Comparison of ENCODE assay signal across 28 cellular contexts in genomic region chr3:195236076-195236798, GRCh38. TPM values are rescaled to one million over a fixed set of nuclear protein-coding genes. Genes with fewer than 3 reads are reported as not detected.
DNase-seq lines count a peak whose midpoint lies in the region; ATAC-seq and TF ChIP-seq lines count a peak whose summit lies in the region.
"Had no signal": no experiment of that assay in that cellular context is flagged by ENCODE, and none has a peak within 500 bp of the region (broad histone marks: within the 10 kb centered on the region; RNA-seq: fewer than 3 reads in every experiment).

No MANE protein-coding gene starts in this region.

- H3K4me3 Mint-ChIP-seq in activated T-cell treated with anti-CD3 and anti-CD28 coated beads, Interleukin-2, amount 50 U/mL, for 24 hours, result no peak overlapping the region
- H3K4me3 Mint-ChIP-seq in activated T-cell treated with anti-CD3 and anti-CD28 coated beads, Interleukin-2, amount 50 U/mL, for 72 hours, result no peak overlapping the region
- H3K4me3 Mint-ChIP-seq: activated CD8-positive, alpha-beta T cell treated with anti-CD3 and anti-CD28 coated beads, Interleukin-2, amount 10 ng/mL, durations not matched to agents 7 days and 5 days; activated naive CD4-positive, alpha-beta T cell treated with anti-CD3 and anti-CD28 coated beads, Interleukin-2, amount 50 U/mL, for 24 hours; activated T-cell treated with anti-CD3 and anti-CD28 coated beads, Interleukin-2, amount 50 U/mL, for 4 hours; memory B cell had no signal

- peaks cover 2% of the 10 kb centered on the region for H3K9me3 Mint-ChIP-seq in activated T-cell treated with anti-CD3 and anti-CD28 coated beads, Interleukin-2, amount 50 U/mL, for 24 hours
- H3K9me3 Mint-ChIP-seq in activated T-cell treated with anti-CD3 and anti-CD28 coated beads, Interleukin-2, amount 50 U/mL, for 72 hours, result peaks cover 4 to 5% of the 10 kb centered on the region in 2 donors

- no peaks in the 10 kb centered on the region for H3K4me1 ChIP-seq in colonic mucosa
- H3K4me1 ChIP-seq in parathyroid adenoma, result peaks cover 22% of the 10 kb centered on the region
- H3K4me1 ChIP-seq: breast epithelium had no signal

- ATAC-seq in activated T-cell treated with anti-CD3 and anti-CD28 coated beads, Interleukin-2, amount 50 U/mL, for 72 hours (replicated peaks in 1 of 2), result no peak
- ATAC-seq: activated CD8-positive, alpha-beta T cell treated with anti-CD3 and anti-CD28 coated beads, Interleukin-2, amount 10 ng/mL, durations not matched to agents 7 days and 5 days; activated T-cell treated with anti-CD3 and anti-CD28 coated beads, Interleukin-2, amount 50 U/mL, for 4 hours; HCT116; heart right ventricle; left cardiac atrium had no signal

- H3K36me3 ChIP-seq in colonic mucosa, result no peaks in the 10 kb centered on the region
- no peaks in the 10 kb centered on the region for H3K36me3 ChIP-seq in parathyroid adenoma (ENCODE audit: control insufficient read depth, insufficient read depth, low read length)
- H3K36me3 ChIP-seq: breast epithelium, esophagus squamous epithelium, heart right ventricle, neutrophil had no signal

- intact Hi-C loops in colonic mucosa (cut with DNase I), result no loop called here

- TF ChIP-seq CTCF in colonic mucosa (IDR thresholded peaks at IDR 0.05) (no peak), parathyroid adenoma (IDR thresholded peaks at IDR 0.05) (no peak)

- H3K27ac ChIP-seq in colonic mucosa (no peak overlapping the region), parathyroid adenoma (peak overlapping the region; percentile 66)
- H3K27ac ChIP-seq: breast epithelium, esophagus squamous epithelium, heart right ventricle, neutrophil, RWPE1, SK-N-MC, skin epidermis had no signal

- H3K9ac ChIP-seq in colonic mucosa (ENCODE audit: low read depth in 2 of 2, low read length in 2 of 2) (no peak overlapping the region), parathyroid adenoma (no peak overlapping the region)

- no peak overlapping the region for H3K27ac Mint-ChIP-seq in activated T-cell treated with anti-CD3 and anti-CD28 coated beads, Interleukin-2, amount 50 U/mL, for 24 hours
- H3K27ac Mint-ChIP-seq in activated T-cell treated with anti-CD3 and anti-CD28 coated beads, Interleukin-2, amount 50 U/mL, for 72 hours, result no peak overlapping the region
- H3K27ac Mint-ChIP-seq: activated CD8-positive, alpha-beta T cell treated with anti-CD3 and anti-CD28 coated beads, Interleukin-2, amount 10 ng/mL, durations not matched to agents 7 days and 5 days; activated naive CD4-positive, alpha-beta T cell treated with anti-CD3 and anti-CD28 coated beads, Interleukin-2, amount 50 U/mL, for 24 hours; memory B cell had no signal

- H2AFZ ChIP-seq in parathyroid adenoma, result peak overlapping the region; percentile 40

- peak; percentile 12 for DNase-seq in activated T-cell treated with anti-CD3 and anti-CD28 coated beads, Interleukin-2, amount 50 U/mL, for 24 hours
- DNase-seq in activated T-cell treated with anti-CD3 and anti-CD28 coated beads, Interleukin-2, amount 50 U/mL, for 72 hours, result no peak
- DNase-seq in colonic mucosa (peak; percentile 10), ureter (ENCODE audit: low spot score) (peak; percentile 14), MV-4-11 (lab: John Stamatoyannopoulos, UW) (no peak), middle frontal gyrus (ENCODE audit: extremely low spot score, low spot score) (no peak), NCI-H748 (lab: John Stamatoyannopoulos, UW; ENCODE audit: unreplicated experiment) (no peak)
- DNase-seq: activated CD4-positive, CD25-positive, alpha-beta regulatory T cell treated with anti-CD3 and anti-CD28 coated beads, Interleukin-2, amount 50 U/mL, for 72 hours; activated CD8-positive, alpha-beta T cell treated with anti-CD3 and anti-CD28 coated beads, Interleukin-2, amount 10 ng/mL, durations not matched to agents 7 days and 5 days; activated T-cell treated with anti-CD3 and anti-CD28 coated beads, Interleukin-2, amount 50 U/mL, for 4 hours; Calu3; cortex of kidney; esophagus squamous epithelium; foreskin melanocyte; left cardiac atrium; NCI-H2081; NCI-H446; trophoblast cell had no signal

- no peaks in the 10 kb centered on the region for H3K27me3 Mint-ChIP-seq in activated T-cell treated with anti-CD3 and anti-CD28 coated beads, Interleukin-2, amount 50 U/mL, for 24 hours
- no peaks in the 10 kb centered on the region for H3K27me3 Mint-ChIP-seq in activated T-cell treated with anti-CD3 and anti-CD28 coated beads, Interleukin-2, amount 50 U/mL, for 72 hours (ENCODE audit: low read depth)
- H3K27me3 Mint-ChIP-seq: activated naive CD4-positive, alpha-beta T cell treated with anti-CD3 and anti-CD28 coated beads, Interleukin-2, amount 50 U/mL, for 24 hours; memory B cell had no signal

- peaks cover 8% of the 10 kb centered on the region for H3K36me3 Mint-ChIP-seq in activated T-cell treated with anti-CD3 and anti-CD28 coated beads, Interleukin-2, amount 50 U/mL, for 24 hours (ENCODE audit: low read depth)
- peaks cover 10 to 23% of the 10 kb centered on the region in 2 donors for H3K36me3 Mint-ChIP-seq in activated T-cell treated with anti-CD3 and anti-CD28 coated beads, Interleukin-2, amount 50 U/mL, for 72 hours (ENCODE audit: insufficient read depth in 2 of 2)

- no peak overlapping the region for H3K4me3 ChIP-seq in colonic mucosa
- no peak overlapping the region for H3K4me3 ChIP-seq in parathyroid adenoma (ENCODE audit: low read depth, low read length)
- H3K4me3 ChIP-seq: breast epithelium, esophagus squamous epithelium, heart right ventricle, SK-N-MC, skin epidermis had no signal

- H3K79me2 ChIP-seq in parathyroid adenoma, result peaks cover 3% of the 10 kb centered on the region

- H3K9me3 ChIP-seq in colonic mucosa (no peaks in the 10 kb centered on the region), parathyroid adenoma (ENCODE audit: control insufficient read depth, low read length) (no peaks in the 10 kb centered on the region)
- H3K9me3 ChIP-seq: breast epithelium, neutrophil had no signal

- no peaks in the 10 kb centered on the region for H3K4me1 Mint-ChIP-seq in activated T-cell treated with anti-CD3 and anti-CD28 coated beads, Interleukin-2, amount 50 U/mL, for 24 hours (ENCODE audit: low read depth)
- H3K4me1 Mint-ChIP-seq in activated T-cell treated with anti-CD3 and anti-CD28 coated beads, Interleukin-2, amount 50 U/mL, for 72 hours (ENCODE audit: low read depth), result no peaks in the 10 kb centered on the region
- H3K4me1 Mint-ChIP-seq: activated naive CD4-positive, alpha-beta T cell treated with anti-CD3 and anti-CD28 coated beads, Interleukin-2, amount 50 U/mL, for 24 hours; memory B cell had no signal

- H3K4me2 ChIP-seq in parathyroid adenoma (ENCODE audit: low read length), result no peak overlapping the region

- H3K27me3 ChIP-seq in colonic mucosa, result no peaks in the 10 kb centered on the region
- H3K27me3 ChIP-seq in parathyroid adenoma (ENCODE audit: control insufficient read depth, insufficient read depth, low read length), result no peaks in the 10 kb centered on the region
- H3K27me3 ChIP-seq: breast epithelium, esophagus squamous epithelium, heart right ventricle, neutrophil had no signal

RNA-seq across cellular contexts. Expression of gene XXYLT1, which starts 34.7 kb away (rescaled TPM):
- 1 to 10 TPM; 6.2 to 6.6 TPM for total RNA-seq in activated T-cell treated with anti-CD3 and anti-CD28 coated beads, Interleukin-2, amount 50 U/mL, for 72 hours
- total RNA-seq in colonic mucosa, result 10 to 100 TPM in 1 of 2 donors, 1 to 10 TPM in 1; 8.3 to 10.9 TPM
- 19.7 TPM for total RNA-seq in ureter

Comparison
In these comparisons a context has a peak if more than half of its experiments do, and no peak if none do; other contexts are left out.
1. DNase-seq: peak in activated T-cell treated with anti-CD3 and anti-CD28 coated beads, Interleukin-2, amount 50 U/mL, for 24 hours (single experiment), colonic mucosa (single experiment) and ureter (single experiment); none in activated T-cell treated with anti-CD3 and anti-CD28 coated beads, Interleukin-2, amount 50 U/mL, for 72 hours (0 of 2), MV-4-11 (single experiment), middle frontal gyrus (single experiment) and NCI-H748 (single experiment).